16 cellular contexts compared by ENCODE assay signal in genomic region chr7:123998921-123999320, GRCh38. TPM values are rescaled to one million over a fixed set of nuclear protein-coding genes. Genes with fewer than 3 reads are reported as not detected.
A peak's percentile ranks its signal among the peaks of the same experiment; 100 is the strongest.
DNase-seq lines count a peak whose midpoint lies in the region; ATAC-seq and TF ChIP-seq lines count a peak whose summit lies in the region.
"Had no signal": no experiment of that assay in that cellular context is flagged by ENCODE, and none has a peak within 500 bp of the region (broad histone marks: within the 10 kb centered on the region; RNA-seq: fewer than 3 reads in every experiment).

No MANE protein-coding gene starts in this region.

- no peak overlapping the region for H3K9ac ChIP-seq in mesendoderm (ENCODE audit: low read length)
- H3K9ac ChIP-seq: BLaER1 treated with 17β-estradiol and CSF1 and Interleukin-3, amounts not matched to agents 10 nM and 100 nM; GM23248 had no signal

- H3K56ac ChIP-seq in mesendoderm (ENCODE audit: low read length) = no peak overlapping the region

- no peaks in the 10 kb centered on the region for H3K79me2 ChIP-seq in mesendoderm (ENCODE audit: control insufficient read depth, insufficient read depth, low read length)

- H3K36me3 Mint-ChIP-seq in MCF 10A (ENCODE audit: insufficient read depth, unreplicated experiment) (no peaks in the 10 kb centered on the region), nephron progenitor cell (ENCODE audit: low read depth) (no peaks in the 10 kb centered on the region)
- no peaks in the 10 kb centered on the region for H3K36me3 Mint-ChIP-seq in naive thymus-derived CD4-positive, alpha-beta T cell
- H3K36me3 Mint-ChIP-seq: CD4-positive, CD25-positive, alpha-beta regulatory T cell; IgD-negative memory B cell had no signal

- TF ChIP-seq POLR2A in breast epithelium (IDR thresholded peaks at IDR 0.05) = no peak

- no CpG with 5 or more reads among the region's 5 CpGs for WGBS in mesendoderm (ENCODE audit: extremely low coverage, insufficient coverage, low lambda C conversion rate)

- H3K4ac ChIP-seq in mesendoderm (ENCODE audit: low read depth, low read length) = no peak overlapping the region

- CTCF ChIA-PET in MCF 10A (lab: Yijun Ruan, JAX) = no interaction called here
- CTCF ChIA-PET in naive thymus-derived CD4-positive, alpha-beta T cell (lab: Charles Lee) = no interaction called here

- intact Hi-C loops in MCF 10A (cut with micrococcal nuclease) (no loop called here), breast epithelium (cut with DNase I; ENCODE audit: low total_unique reads) (no loop called here)
- intact Hi-C loops in naive thymus-derived CD4-positive, alpha-beta T cell (cut with micrococcal nuclease) = no loop called here

- H3K27ac Mint-ChIP-seq in MCF 10A (ENCODE audit: low read depth, unreplicated experiment) (peak overlapping the region; percentile 6), nephron progenitor cell (no peak overlapping the region)
- H3K27ac Mint-ChIP-seq in naive thymus-derived CD4-positive, alpha-beta T cell = no peak overlapping the region
- H3K27ac Mint-ChIP-seq: CD4-positive, CD25-positive, alpha-beta regulatory T cell; IgD-negative memory B cell had no signal

- H3K4me2 ChIP-seq in mesendoderm (ENCODE audit: low read length) = no peak overlapping the region
- H3K4me2 ChIP-seq: BLaER1 treated with 17β-estradiol and CSF1 and Interleukin-3, amounts not matched to agents 10 nM and 100 nM had no signal

- H2BK15ac ChIP-seq in mesendoderm (replicated peaks; ENCODE audit: low read depth) = peak overlapping the region; percentile 37

- H3K9me3 ChIP-seq in breast epithelium = peaks cover 2 to 15% of the 10 kb centered on the region in 2 donors
- no peaks in the 10 kb centered on the region for H3K9me3 ChIP-seq in naive thymus-derived CD4-positive, alpha-beta T cell (ENCODE audit: control insufficient read depth in 2 of 3, low read length in 3 of 3)

- H2BK5ac ChIP-seq in mesendoderm (ENCODE audit: low read length) = no peak overlapping the region

- no peak overlapping the region for H4K5ac ChIP-seq in mesendoderm (ENCODE audit: low read length)

- DNase-seq in MCF 10A (ENCODE audit: unreplicated experiment) (no peak), breast epithelium (ENCODE audit: low spot score in 2 of 2) (no peak), SKM-1 (lab: John Stamatoyannopoulos, UW; ENCODE audit: unreplicated experiment) (peak; percentile 56), mesendoderm (no peak), GM03348 (ENCODE audit: low spot score) (no peak), nephron progenitor cell (no peak)
- DNase-seq in naive thymus-derived CD4-positive, alpha-beta T cell = no peak
- DNase-seq: ACHN; CD4-positive, CD25-positive, alpha-beta regulatory T cell; DMS53; GM23248 had no signal

- POLR2A ChIA-PET in MCF 10A (lab: Yijun Ruan, JAX) = interaction anchor here (0.7 kb wide), 1 partner anchor 24 kb away, joined by 3 read pairs; no protein-coding TSS in a partner anchor
- POLR2A ChIA-PET in naive thymus-derived CD4-positive, alpha-beta T cell (lab: Charles Lee) = no interaction called here

- no TSS peak for BruUV-seq in MCF 10A (replicated peaks; lab: Mats Ljungman, UMichigan)

- H3K27ac ChIP-seq in breast epithelium (no peak overlapping the region), mesendoderm (ENCODE audit: low read depth, low read length) (no peak overlapping the region)
- no peak overlapping the region for H3K27ac ChIP-seq in naive thymus-derived CD4-positive, alpha-beta T cell (ENCODE audit: low read depth, low read length)
- H3K27ac ChIP-seq: BLaER1 treated with 17β-estradiol and CSF1 and Interleukin-3, amounts not matched to agents 10 nM and 100 nM; GM23248 had no signal

- H3K4me3 ChIP-seq in breast epithelium = no peak overlapping the region
- H3K4me3 ChIP-seq in mesendoderm (ENCODE audit: low read length) = no peak overlapping the region
- H3K4me3 ChIP-seq in naive thymus-derived CD4-positive, alpha-beta T cell (ENCODE audit: low read length) = no peak overlapping the region
- H3K4me3 ChIP-seq: BLaER1 treated with 17β-estradiol and CSF1 and Interleukin-3, amounts not matched to agents 10 nM and 100 nM; GM12878; GM23248 had no signal

- H2BK120ac ChIP-seq in mesendoderm (ENCODE audit: low read depth, low read length) = no peak overlapping the region

- H3K36me3 ChIP-seq in breast epithelium = no peaks in the 10 kb centered on the region
- no peaks in the 10 kb centered on the region for H3K36me3 ChIP-seq in mesendoderm (ENCODE audit: control insufficient read depth, insufficient read depth, low read length)
- no peaks in the 10 kb centered on the region for H3K36me3 ChIP-seq in naive thymus-derived CD4-positive, alpha-beta T cell (ENCODE audit: control insufficient read depth in 2 of 3, insufficient read depth in 3 of 3, low read length in 3 of 3)
- H3K36me3 ChIP-seq: BLaER1 treated with 17β-estradiol and CSF1 and Interleukin-3, amounts not matched to agents 10 nM and 100 nM had no signal

- no peaks in the 10 kb centered on the region for H3K4me1 ChIP-seq in breast epithelium
- H3K4me1 ChIP-seq in mesendoderm (ENCODE audit: control insufficient read depth, low read depth, low read length) = no peaks in the 10 kb centered on the region
- H3K4me1 ChIP-seq in naive thymus-derived CD4-positive, alpha-beta T cell (ENCODE audit: control insufficient read depth in 2 of 2, insufficient read depth in 2 of 2, low read length in 2 of 2) = no peaks in the 10 kb centered on the region
- H3K4me1 ChIP-seq: BLaER1 treated with 17β-estradiol and CSF1 and Interleukin-3, amounts not matched to agents 10 nM and 100 nM had no signal

- H3K27me3 Mint-ChIP-seq in MCF 10A (ENCODE audit: insufficient read depth, unreplicated experiment) (no peaks in the 10 kb centered on the region), nephron progenitor cell (ENCODE audit: low read depth, poor library complexity) (peaks cover 8% of the 10 kb centered on the region)
- H3K27me3 Mint-ChIP-seq in naive thymus-derived CD4-positive, alpha-beta T cell = peaks cover 0 to 6% (median 0%) of the 10 kb centered on the region in 5 donors
- H3K27me3 Mint-ChIP-seq: CD4-positive, CD25-positive, alpha-beta regulatory T cell; IgD-negative memory B cell had no signal

- H3K9me3 Mint-ChIP-seq in MCF 10A (ENCODE audit: unreplicated experiment) (no peaks in the 10 kb centered on the region), nephron progenitor cell (peaks cover 29% of the 10 kb centered on the region)
- H3K9me3 Mint-ChIP-seq in naive thymus-derived CD4-positive, alpha-beta T cell = peaks cover 0 to 29% (median 11%) of the 10 kb centered on the region in 11 donors

- H3K4me3 Mint-ChIP-seq in MCF 10A (ENCODE audit: unreplicated experiment) = no peak overlapping the region
- no peak overlapping the region for H3K4me3 Mint-ChIP-seq in naive thymus-derived CD4-positive, alpha-beta T cell
- H3K4me3 Mint-ChIP-seq in nephron progenitor cell = no peak overlapping the region
- H3K4me3 Mint-ChIP-seq: CD4-positive, CD25-positive, alpha-beta regulatory T cell; IgD-negative memory B cell had no signal

- no peaks in the 10 kb centered on the region for H3K79me1 ChIP-seq in mesendoderm (ENCODE audit: low read length)

- ATAC-seq in naive thymus-derived CD4-positive, alpha-beta T cell = no peak
- ATAC-seq: GM12878, HCT116 had no signal

- no peak overlapping the region for H2AK5ac ChIP-seq in mesendoderm (ENCODE audit: low read length)

- H4K8ac ChIP-seq in mesendoderm (ENCODE audit: low read depth, low read length) = no peak overlapping the region

- TF ChIP-seq CTCF in MCF 10A (IDR thresholded peaks at IDR 0.05; ENCODE audit: unreplicated experiment) (no peak), breast epithelium (IDR thresholded peaks at IDR 0.05) (no peak), nephron progenitor cell (IDR thresholded peaks at IDR 0.05) (no peak)

- H3K4me1 Mint-ChIP-seq in MCF 10A (ENCODE audit: insufficient read depth, unreplicated experiment) (peaks cover 12% of the 10 kb centered on the region), nephron progenitor cell (peaks cover 4% of the 10 kb centered on the region)
- H3K4me1 Mint-ChIP-seq in naive thymus-derived CD4-positive, alpha-beta T cell = no peaks in the 10 kb centered on the region
- H3K4me1 Mint-ChIP-seq: CD4-positive, CD25-positive, alpha-beta regulatory T cell; IgD-negative memory B cell had no signal

- H3K18ac ChIP-seq in mesendoderm (ENCODE audit: low read length) = no peak overlapping the region

- no peak overlapping the region for H3K23ac ChIP-seq in mesendoderm (ENCODE audit: low read length)

- no peaks in the 10 kb centered on the region for H3K27me3 ChIP-seq in breast epithelium
- H3K27me3 ChIP-seq in mesendoderm (ENCODE audit: insufficient read depth, low read length, poor library complexity) = no peaks in the 10 kb centered on the region
- no peaks in the 10 kb centered on the region for H3K27me3 ChIP-seq in naive thymus-derived CD4-positive, alpha-beta T cell (ENCODE audit: control insufficient read depth in 2 of 2, insufficient read depth in 2 of 2, low read length in 2 of 2)
- H3K27me3 ChIP-seq: BLaER1 treated with 17β-estradiol and CSF1 and Interleukin-3, amounts not matched to agents 10 nM and 100 nM had no signal

RNA-seq across cellular contexts. Expression of gene TMEM229A, which starts 33.9 kb away (rescaled TPM):
- total RNA-seq in MCF 10A (2022) (not detected in 2 replicates), breast epithelium (not detected)
- 2.0 TPM for polyA plus RNA-seq in mesendoderm (2013, experiment 1 of 2)
- 2.4 TPM for polyA plus RNA-seq in mesendoderm (2013, experiment 2 of 2)
- total RNA-seq in naive thymus-derived CD4-positive, alpha-beta T cell = not detected
- not detected for polyA plus RNA-seq in naive thymus-derived CD4-positive, alpha-beta T cell
- total RNA-seq: A172; CD4-positive, CD25-positive, alpha-beta regulatory T cell; GM12878; GM23248 had no signal
- polyA plus RNA-seq: CD4-positive, CD25-positive, alpha-beta regulatory T cell; GM12878; GM23248; IgD-negative memory B cell had no signal
